In genomic region chr11:102177974-102178631, GRCh38 we compare ENCODE assay signal across 8 cellular contexts.
DNase-seq lines count a peak whose midpoint lies in the region; ATAC-seq and TF ChIP-seq lines count a peak whose summit lies in the region.

No MANE protein-coding gene starts in this region.

- POLR2A ChIA-PET in HEK293 (lab: Yijun Ruan, JAX) = no interaction called here

- intact Hi-C loops in right cardiac atrium (cut with DNase I) (no loop called here), head of caudate nucleus (cut with DNase I) (no loop called here)

- H3K9me3 ChIP-seq in HEK293 (ENCODE audit: control insufficient read depth, insufficient read depth, low read depth, low read length) = no peaks in the 10 kb centered on the region
- no peaks in the 10 kb centered on the region for H3K9me3 ChIP-seq in right cardiac atrium (ENCODE audit: control insufficient read depth, low read length)
- no peaks in the 10 kb centered on the region for H3K9me3 ChIP-seq in BE2C

- H3K27ac Mint-ChIP-seq in stimulated activated naive CD8-positive, alpha-beta T cell treated with anti-CD3 and anti-CD28 coated beads, Interleukin-15, Interleukin-2, amounts not matched to agents 100 ng/mL and 50 ng/mL, for 24 hours = peak overlapping the region; percentile 2
- H3K27ac Mint-ChIP-seq in immature natural killer cell = no peak overlapping the region

- H3K27me3 ChIP-seq in right cardiac atrium (ENCODE audit: control insufficient read depth, insufficient read depth) (no peaks in the 10 kb centered on the region), BE2C (peaks cover 3% of the 10 kb centered on the region; the same call in 1 of the 2 replicates)

- no peaks in the 10 kb centered on the region for H3K36me3 Mint-ChIP-seq in stimulated activated naive CD8-positive, alpha-beta T cell treated with anti-CD3 and anti-CD28 coated beads, Interleukin-15, Interleukin-2, amounts not matched to agents 100 ng/mL and 50 ng/mL, for 24 hours (ENCODE audit: low read depth)
- no peaks in the 10 kb centered on the region for H3K36me3 Mint-ChIP-seq in immature natural killer cell

- 74% methylated on average over 4 of the region's 4 CpGs for WGBS in right cardiac atrium

- H3K36me3 ChIP-seq in HEK293 (ENCODE audit: control insufficient read depth in 2 of 2, insufficient read depth in 1 of 2, low read length in 2 of 2) = peaks cover 0 to 16% of the 10 kb centered on the region in 2 experiments; a peak in 2 of 3 replicates
- no peaks in the 10 kb centered on the region for H3K36me3 ChIP-seq in BE2C

- H3K4me1 Mint-ChIP-seq in stimulated activated naive CD8-positive, alpha-beta T cell treated with anti-CD3 and anti-CD28 coated beads, Interleukin-15, Interleukin-2, amounts not matched to agents 100 ng/mL and 50 ng/mL, for 24 hours (ENCODE audit: low read depth) = peaks cover 8% of the 10 kb centered on the region
- no peaks in the 10 kb centered on the region for H3K4me1 Mint-ChIP-seq in immature natural killer cell

- H3K27me3 Mint-ChIP-seq in stimulated activated naive CD8-positive, alpha-beta T cell treated with anti-CD3 and anti-CD28 coated beads, Interleukin-15, Interleukin-2, amounts not matched to agents 100 ng/mL and 50 ng/mL, for 24 hours = peaks cover 14% of the 10 kb centered on the region
- H3K27me3 Mint-ChIP-seq in immature natural killer cell (ENCODE audit: low read depth in 3 of 3) = peaks cover 0 to 8% (median 2%) of the 10 kb centered on the region in 3 donors

- TF ChIP-seq CTCF in HEK293 (tag by site-specific recombination; IDR thresholded peaks at IDR 0.05) (no peak), BE2C (IDR thresholded peaks at IDR 0.05; ENCODE audit: low read depth, low read length) (no peak)

- H3K4me3 ChIP-seq in HEK293 (ENCODE audit: low read depth, low read length) = no peak overlapping the region
- no peak overlapping the region for H3K4me3 ChIP-seq in right cardiac atrium (ENCODE audit: low read length)
- H3K4me3 ChIP-seq in BE2C (ENCODE audit: low read depth, low read length) = no peak overlapping the region

- CTCF ChIA-PET in HEK293 (lab: Yijun Ruan, JAX) = interaction anchor here (0.7 kb wide), 1 partner anchor 16 kb away, joined by 3 read pairs; no protein-coding TSS in a partner anchor

- H3K9me3 Mint-ChIP-seq in stimulated activated naive CD8-positive, alpha-beta T cell treated with anti-CD3 and anti-CD28 coated beads, Interleukin-15, Interleukin-2, amounts not matched to agents 100 ng/mL and 50 ng/mL, for 24 hours = peaks cover 3% of the 10 kb centered on the region
- peaks cover 0 to 5% (median 0%) of the 10 kb centered on the region in 6 donors for H3K9me3 Mint-ChIP-seq in immature natural killer cell

- H3K4me1 ChIP-seq in HEK293 (ENCODE audit: control insufficient read depth, insufficient read depth, low read length) = no peaks in the 10 kb centered on the region
- no peaks in the 10 kb centered on the region for H3K4me1 ChIP-seq in right cardiac atrium (ENCODE audit: control insufficient read depth, insufficient read depth, low read length)
- no peaks in the 10 kb centered on the region for H3K4me1 ChIP-seq in BE2C

- DNase-seq in SW 1271 (lab: John Stamatoyannopoulos, UW) (peak; percentile 91 to 100), right cardiac atrium (no peak), medulla oblongata (ENCODE audit: extremely low spot score) (no peak), BE2C (no peak), immature natural killer cell (no peak), head of caudate nucleus (no peak)

- ATAC-seq in right cardiac atrium = peak; percentile 47 to 92

- H3K4me3 Mint-ChIP-seq in stimulated activated naive CD8-positive, alpha-beta T cell treated with anti-CD3 and anti-CD28 coated beads, Interleukin-15, Interleukin-2, amounts not matched to agents 100 ng/mL and 50 ng/mL, for 24 hours = no peak overlapping the region
- H3K4me3 Mint-ChIP-seq in immature natural killer cell = no peak overlapping the region

- no peak overlapping the region for H3K27ac ChIP-seq in HEK293 (ENCODE audit: extremely low read depth, low read depth, low read length)
- H3K27ac ChIP-seq in right cardiac atrium (ENCODE audit: low read length) = no peak overlapping the region

TF ChIP-seq in HEK293, 187 proteins besides CTCF, POLR2A, EP300 and RAD21:
- TF ChIP-seq ZNF677 (tag by site-specific recombination; IDR thresholded peaks at IDR 0.05) (0 out of 2 replicates have a peak, but pooled peaks have one; percentile 24), INSM2 (tag by site-specific recombination; IDR thresholded peaks at IDR 0.05) (no peak), ZNF169 (tag by site-specific recombination; IDR thresholded peaks at IDR 0.05) (no peak)
TF ChIP-seq in HEK293: peak in this region for 1.

Comparison
In these comparisons a context has a peak if more than half of its experiments do, and no peak if none do; other contexts are left out.
1. DNase-seq: peak in SW 1271 (2 of 2); none in right cardiac atrium (0 of 3), medulla oblongata (single experiment), BE2C (single experiment), immature natural killer cell (0 of 3) and head of caudate nucleus (0 of 42).